Comparison of ENCODE assay signal across 16 cellular contexts in the genomic region with DNA sequence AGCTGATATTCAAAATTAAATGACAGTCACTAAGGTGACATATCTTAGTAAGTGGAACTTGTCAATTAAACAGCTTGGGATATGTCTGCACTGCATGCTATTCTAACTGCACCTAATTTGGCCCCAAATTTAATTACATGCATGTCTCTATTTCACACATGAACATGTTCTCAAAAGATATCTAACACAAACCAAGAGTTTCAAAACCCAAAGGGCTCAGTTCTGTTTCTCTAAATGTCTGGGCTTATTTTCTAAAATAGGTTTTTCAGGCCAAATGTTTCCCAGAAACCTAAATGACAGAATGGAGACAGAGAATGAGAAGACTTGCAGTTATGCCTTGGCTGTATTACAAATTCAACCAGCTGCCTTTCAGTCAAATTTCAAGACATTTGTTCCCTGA.
"Had no signal": no experiment of that assay in that cellular context is flagged by ENCODE, and none has a peak within 500 bp of the region (broad histone marks: within the 10 kb centered on the region; RNA-seq: fewer than 3 reads in every experiment).

No MANE protein-coding gene starts in this region.

- DNase-seq: effector memory CD4-positive, alpha-beta T cell; heart left ventricle; hippocampal formation; kidney glomerular epithelial cell; mesendoderm; naive B cell; psoas muscle; retina; right lobe of liver; stimulated activated CD4-positive, alpha-beta T cell treated with anti-CD3 and anti-CD28 coated beads, Interleukin-4, amount 100 ng/mL, for 1 hour; stimulated activated CD8-positive, alpha-beta memory T cell treated with anti-CD3 and anti-CD28 coated beads, Interleukin-4, amount 100 ng/mL, for 48 hours; stomach; substantia nigra; transverse colon had no signal

- H3K9me3 Mint-ChIP-seq: naive B cell; stimulated activated memory B cell treated with anti-CD40 and anti-IgM and Interleukin-4, amounts not matched to agents 10 μg/mL and 1 μg/mL and 100 μg/mL, for 72 hours had no signal

- H3K27ac Mint-ChIP-seq: naive B cell; stimulated activated memory B cell treated with anti-CD40 and anti-IgM and Interleukin-4, amounts not matched to agents 10 μg/mL and 1 μg/mL and 100 μg/mL, for 72 hours had no signal

- H3K4me3 Mint-ChIP-seq: naive B cell; stimulated activated memory B cell treated with anti-CD40 and anti-IgM and Interleukin-4, amounts not matched to agents 10 μg/mL and 1 μg/mL and 100 μg/mL, for 72 hours had no signal

- ATAC-seq: esophagus mucosa; heart left ventricle; psoas muscle; right lobe of liver; stimulated activated memory B cell treated with anti-CD40 and anti-IgM and Interleukin-4, amounts not matched to agents 10 μg/mL and 1 μg/mL and 100 μg/mL, for 72 hours had no signal

- H3K27me3 Mint-ChIP-seq: naive B cell; stimulated activated memory B cell treated with anti-CD40 and anti-IgM and Interleukin-4, amounts not matched to agents 10 μg/mL and 1 μg/mL and 100 μg/mL, for 72 hours had no signal

- H3K36me3 Mint-ChIP-seq: naive B cell had no signal
